Comparison of ENCODE assay signal across 1 cellular context in the genomic region with DNA sequence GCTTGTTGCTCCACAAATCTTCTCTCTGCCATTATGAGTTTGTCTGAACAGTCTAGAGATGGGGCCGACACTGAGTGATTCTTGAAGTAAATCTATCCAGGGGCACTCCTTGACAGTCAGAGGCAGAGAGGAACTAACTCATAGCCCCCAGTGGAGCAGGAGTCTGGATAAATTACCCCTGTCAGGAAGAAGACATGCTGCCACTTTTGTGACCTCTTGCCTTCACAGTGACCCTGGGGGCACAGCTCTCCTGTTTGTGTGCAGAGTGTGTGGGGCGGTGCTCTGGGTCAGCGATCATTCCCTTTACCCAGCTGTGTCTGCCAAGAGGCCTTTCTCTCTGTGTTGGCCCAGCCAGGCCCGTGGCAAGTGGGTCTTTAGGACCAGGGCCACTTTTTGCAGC.
TF ChIP-seq lines count a peak whose summit lies in the region.

No MANE protein-coding gene starts in this region.

TF ChIP-seq in SK-N-SH treated with all-trans-retinoic acid at 6 μM for 48 hours, 23 proteins besides CTCF, POLR2A, EP300 and RAD21 (continued from another document):
- TF ChIP-seq, protein P1, sequence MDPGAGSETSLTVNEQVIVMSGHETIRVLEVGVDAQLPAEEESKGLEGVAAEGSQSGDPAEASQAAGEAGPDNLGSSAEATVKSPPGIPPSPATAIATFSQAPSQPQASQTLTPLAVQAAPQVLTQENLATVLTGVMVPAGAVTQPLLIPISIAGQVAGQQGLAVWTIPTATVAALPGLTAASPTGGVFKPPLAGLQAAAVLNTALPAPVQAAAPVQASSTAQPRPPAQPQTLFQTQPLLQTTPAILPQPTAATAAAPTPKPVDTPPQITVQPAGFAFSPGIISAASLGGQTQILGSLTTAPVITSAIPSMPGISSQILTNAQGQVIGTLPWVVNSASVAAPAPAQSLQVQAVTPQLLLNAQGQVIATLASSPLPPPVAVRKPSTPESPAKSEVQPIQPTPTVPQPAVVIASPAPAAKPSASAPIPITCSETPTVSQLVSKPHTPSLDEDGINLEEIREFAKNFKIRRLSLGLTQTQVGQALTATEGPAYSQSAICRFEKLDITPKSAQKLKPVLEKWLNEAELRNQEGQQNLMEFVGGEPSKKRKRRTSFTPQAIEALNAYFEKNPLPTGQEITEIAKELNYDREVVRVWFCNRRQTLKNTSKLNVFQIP (CRISPR knock-in tag; IDR thresholded peaks at IDR 0.05; ENCODE audit: borderline replicate concordance, low read depth) = no peak
- TF ChIP-seq BACH2 (CRISPR knock-in tag; IDR thresholded peaks at IDR 0.05; ENCODE audit: borderline replicate concordance) = no peak
